Comparison of ENCODE assay signal across 12 cellular contexts in the genomic region with DNA sequence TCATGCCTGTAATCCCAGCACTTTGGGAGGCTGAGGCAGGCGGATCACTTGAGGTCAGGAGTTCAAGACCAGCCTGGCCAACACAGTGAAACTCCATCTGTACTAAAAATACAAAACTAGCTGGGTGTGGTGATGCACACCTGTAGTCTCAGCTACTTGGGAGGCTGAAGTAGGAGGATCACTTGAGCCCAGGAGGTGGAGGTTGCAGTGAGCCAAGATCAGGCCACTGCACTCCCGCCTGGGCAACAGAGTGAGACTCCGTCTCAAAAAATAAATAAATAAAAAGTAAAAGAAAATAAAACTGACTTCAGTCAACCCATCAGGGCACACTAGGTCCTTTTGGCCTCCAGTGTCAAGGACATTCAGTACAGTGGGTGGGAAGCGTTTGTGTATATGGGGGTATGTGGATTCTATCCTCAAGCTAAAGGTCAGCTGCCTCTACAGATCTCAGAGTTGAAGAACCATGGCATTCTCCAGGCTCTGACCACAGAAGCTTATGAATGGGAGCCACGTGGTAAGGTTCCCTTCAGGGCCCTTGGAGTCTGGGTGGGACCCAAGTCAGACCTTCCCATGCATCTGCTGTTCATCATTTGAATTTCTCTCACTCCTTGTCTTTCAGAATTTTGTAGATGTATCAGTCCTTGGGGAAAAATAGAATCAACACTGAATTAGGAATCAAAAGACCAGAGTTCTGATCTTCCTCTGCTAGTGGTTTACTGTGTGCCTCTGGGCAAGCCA. TPM values are rescaled to one million over a fixed set of nuclear protein-coding genes. Genes with fewer than 3 reads are reported as not detected.
DNase-seq lines count a peak whose midpoint lies in the region; ATAC-seq, FAIRE-seq and TF ChIP-seq lines count a peak whose summit lies in the region.
"Not testable (repeated sequence)": the region's sequence is repeated elsewhere in the genome, so short reads cannot be mapped to it uniquely, and the experiment has no call there.
"Had no signal": no experiment of that assay in that cellular context is flagged by ENCODE, and none has a peak within 500 bp of the region (broad histone marks: within the 10 kb centered on the region; RNA-seq: fewer than 3 reads in every experiment).

No MANE protein-coding gene starts in this region.

- H3K4me3 ChIP-seq in SK-N-MC; HepG2 (replicated peaks in 1 of 3; ENCODE audit: insufficient read depth in 1 of 3, low read depth in 2 of 3, low read length in 3 of 3): not testable (repeated sequence)

- H3K4me2 ChIP-seq in HepG2 (ENCODE audit: low read depth, low read length), result not testable (repeated sequence)

- H3K27ac ChIP-seq in SK-N-MC, result 0 out of 2 replicates have a peak overlapping the region, but pooled peaks have one; percentile 13
- not testable (repeated sequence) for H3K27ac ChIP-seq in HepG2 (ENCODE audit: extremely low read length, insufficient read depth, low read length)

- not testable (repeated sequence) for H3K9me3 Mint-ChIP-seq in stimulated activated effector memory CD8-positive, alpha-beta T cell treated with anti-CD3 and anti-CD28 coated beads, Interleukin-12 subunit alpha, Interleukin-12 subunit beta, amount 100 ng/mL, for 72 hours

- H3K9ac ChIP-seq in SK-N-MC (ENCODE audit: insufficient read length); HepG2 (ENCODE audit: insufficient read depth, low read depth, low read length): not testable (repeated sequence)

- H3K9me3 ChIP-seq in SK-N-MC (ENCODE audit: low read depth, low read length); HepG2 (ENCODE audit: low read length): not testable (repeated sequence)

- not testable (repeated sequence) for H4K20me1 ChIP-seq in HepG2 (ENCODE audit: insufficient read depth, low read length)

- H3K36me3 Mint-ChIP-seq in stimulated activated effector memory CD8-positive, alpha-beta T cell treated with anti-CD3 and anti-CD28 coated beads, Interleukin-12 subunit alpha, Interleukin-12 subunit beta, amount 100 ng/mL, for 72 hours, result peaks cover 48% of the 10 kb centered on the region

- not testable (repeated sequence) for FAIRE-seq in HepG2 (lab: Jason Lieb, UNC)

- not testable (repeated sequence) for ATAC-seq in HepG2; stimulated activated effector memory CD8-positive, alpha-beta T cell treated with anti-CD3 and anti-CD28 coated beads, Interleukin-12 subunit alpha, Interleukin-12 subunit beta, amount 100 ng/mL, for 72 hours

- peak; percentile 95 for DNase-seq in SK-MEL-5 (ENCODE audit: low read depth, low spot score)
- DNase-seq in SK-N-MC (ENCODE audit: low read depth, low spot score); HepG2 (ENCODE audit: low spot score); stimulated activated effector memory CD8-positive, alpha-beta T cell treated with anti-CD3 and anti-CD28 coated beads, Interleukin-12 subunit alpha, Interleukin-12 subunit beta, amount 100 ng/mL, for 72 hours (ENCODE audit: low spot score in 2 of 2): not testable (repeated sequence)
- DNase-seq in epidermal melanocyte (ENCODE audit: insufficient read length, low spot score), result peak; percentile 69
- peak; percentile 97 for DNase-seq in foreskin melanocyte
- DNase-seq in cardiac septum (ENCODE audit: low spot score), result peak; percentile 26
- peak; percentile 35 for DNase-seq in mesenteric fat pad (ENCODE audit: low spot score)

- TF ChIP-seq RAD21 in HepG2 (CRISPR knock-in tag; IDR thresholded peaks at IDR 0.05), result not testable (repeated sequence)

- POLR2A ChIA-PET in HepG2 (lab: Yijun Ruan, JAX), result interaction anchor here (1.5 to 5.5 kb wide), 2 partner anchors 9 to 197 kb away, joined by 5 to 86 read pairs; a partner anchor contains a TSS

- not testable (repeated sequence) for BruUV-seq in HepG2 (replicated peaks; lab: Mats Ljungman, UMichigan)

- H3K36me3 ChIP-seq in SK-N-MC (ENCODE audit: insufficient read depth, low read length), result peaks cover 19% of the 10 kb centered on the region
- not testable (repeated sequence) for H3K36me3 ChIP-seq in HepG2 (replicated peaks in 1 of 2; ENCODE audit: control insufficient read depth in 1 of 2, insufficient read depth in 2 of 2, low read length in 2 of 2)

- H3K79me2 ChIP-seq in HepG2 (ENCODE audit: insufficient read depth, low read length), result not testable (repeated sequence)

- H3K4me1 Mint-ChIP-seq in stimulated activated effector memory CD8-positive, alpha-beta T cell treated with anti-CD3 and anti-CD28 coated beads, Interleukin-12 subunit alpha, Interleukin-12 subunit beta, amount 100 ng/mL, for 72 hours, result peaks cover 11% of the 10 kb centered on the region

- TF ChIP-seq CTCF in HepG2 (CRISPR knock-in tag; IDR thresholded peaks at IDR 0.05), result not testable (repeated sequence)

- H2AFZ ChIP-seq in HepG2 (ENCODE audit: low read length), result not testable (repeated sequence)

- TF ChIP-seq POLR2A in HepG2 (IDR thresholded peaks at IDR 0.05; ENCODE audit: insufficient read depth in 1 of 2, low read depth in 2 of 2, low read length in 2 of 2), result not testable (repeated sequence)

- CTCF ChIA-PET in HepG2 (lab: Yijun Ruan, JAX; ENCODE audit: low intra/inter-chr PET ratio, low total read pairs), result not testable (repeated sequence)

- not testable (repeated sequence) for TF ChIP-seq EP300 in HepG2 (IDR thresholded peaks at IDR 0.05; ENCODE audit: low read depth in 2 of 2, low read length in 2 of 2); HepG2 (CRISPR knock-in tag; IDR thresholded peaks at IDR 0.05; ENCODE audit: borderline replicate concordance)

- 86% methylated on average over 5 of the region's 5 CpGs for WGBS in HepG2 (ENCODE audit: low lambda C conversion rate)

- H3K27ac Mint-ChIP-seq in stimulated activated effector memory CD8-positive, alpha-beta T cell treated with anti-CD3 and anti-CD28 coated beads, Interleukin-12 subunit alpha, Interleukin-12 subunit beta, amount 100 ng/mL, for 72 hours, result peak overlapping the region; percentile 29

- not testable (repeated sequence) for H3K27me3 ChIP-seq in HepG2 (ENCODE audit: control insufficient read depth in 1 of 2, insufficient read depth in 2 of 2, low read length in 2 of 2)

- intact Hi-C loops in cardiac septum (cut with DNase I); HepG2 (cut with micrococcal nuclease; ENCODE audit: unreplicated experiment): not testable (repeated sequence)

- not testable (repeated sequence) for H3K4me3 Mint-ChIP-seq in stimulated activated effector memory CD8-positive, alpha-beta T cell treated with anti-CD3 and anti-CD28 coated beads, Interleukin-12 subunit alpha, Interleukin-12 subunit beta, amount 100 ng/mL, for 72 hours

- peaks cover 47% of the 10 kb centered on the region for H3K4me1 ChIP-seq in HepG2 (ENCODE audit: insufficient read depth, low read length)

- in situ Hi-C loops in SK-MEL-5 (cut with HindIII; ENCODE audit: low pct_unique_long_range_greater_than_20kb, low sequenced_read_pairs); HepG2 (cut with HindIII; ENCODE audit: extremely low pct_ligation_motif_present, low pct_unique_long_range_greater_than_20kb): not testable (repeated sequence)

RNA-seq across cellular contexts. Expression of a gene that starts 8.3 kb away (rescaled TPM):
- 13.7 and 13.9 TPM in 2 replicates for total RNA-seq in SK-MEL-5 (2014; rRNA removed; shearing (Covaris generic))
- 12.1 and 15.6 TPM in 2 replicates for polyA plus RNA-seq in SK-MEL-5 (2015; cell fraction: cytosol; rRNA removed)
- polyA plus RNA-seq in SK-MEL-5 (2015; cell fraction: nucleus; rRNA removed), result 84.2 and 102 TPM in 2 replicates
- total RNA-seq in cardiac septum, result 9.8 TPM
- total RNA-seq in HepG2 (2016; rRNA removed; fragmentation: Illumina TruSeq; extraction: Trizol), result 10.3 and 13.3 TPM in 2 replicates
- 6.9 and 7.5 TPM in 2 replicates for total RNA-seq in HepG2 (2016; cell fraction: cytosol; rRNA removed; fragmentation: Illumina TruSeq; extraction: Trizol; ENCODE audit: low read depth)
- 10.3 and 15.0 TPM in 2 replicates for total RNA-seq in HepG2 (2016; cell fraction: insoluble cytoplasmic fraction; rRNA removed; fragmentation: Illumina TruSeq; extraction: Trizol)
- total RNA-seq in HepG2 (2016; cell fraction: membrane; rRNA removed; fragmentation: Illumina TruSeq; extraction: Trizol), result 8.8 and 9.5 TPM in 2 replicates
- 16.6 and 22.7 TPM in 2 replicates for total RNA-seq in HepG2 (2016; cell fraction: nucleus; rRNA removed; fragmentation: Illumina TruSeq; extraction: Trizol)
- 19.5 and 21.4 TPM in 2 replicates for polyA plus RNA-seq in HepG2 (2011; rRNA removed)
- polyA plus RNA-seq in HepG2 (2011; cell fraction: cytosol; rRNA removed), result 11.0 and 11.1 TPM in 2 replicates
- polyA plus RNA-seq in HepG2 (2011; cell fraction: nucleus; rRNA removed), result 56.3 and 61.9 TPM in 2 replicates
- 9.6 and 10.3 TPM in 2 replicates for polyA plus RNA-seq in HepG2 (2012)
- polyA plus RNA-seq in HepG2 (2016; cell fraction: cytosol; fragmentation: Illumina TruSeq; extraction: Trizol; ENCODE audit: low read depth), result 2.4 and 3.2 TPM in 2 replicates
- polyA plus RNA-seq in HepG2 (2016; cell fraction: insoluble cytoplasmic fraction; fragmentation: Illumina TruSeq; extraction: Trizol; ENCODE audit: low read depth), result 9.4 TPM in 2 replicates
- polyA plus RNA-seq in HepG2 (2016; cell fraction: membrane; fragmentation: Illumina TruSeq; extraction: Trizol; ENCODE audit: low read depth), result 6.4 and 6.6 TPM in 2 replicates
- 34.9 and 37.5 TPM in 2 replicates for polyA plus RNA-seq in HepG2 (2016; cell fraction: nucleus; fragmentation: Illumina TruSeq; extraction: Trizol; ENCODE audit: insufficient read depth, low read depth)
- polyA minus RNA-seq in HepG2 (2011; rRNA and poly(A)+ RNA removed; ENCODE audit: low replicate concordance), result 14.8 and 18.1 TPM in 2 replicates
- 3.2 and 4.1 TPM in 2 replicates for polyA minus RNA-seq in HepG2 (2011; cell fraction: cytosol; rRNA and poly(A)+ RNA removed)
- 19.1 and 24.5 TPM in 2 replicates for polyA minus RNA-seq in HepG2 (2011; cell fraction: nucleus; rRNA and poly(A)+ RNA removed)
- 47.7 TPM for total RNA-seq in mesenteric fat pad

RNA-seq across cellular contexts. Expression of a gene that starts 8.5 kb away (rescaled TPM):
- 130 and 138 TPM in 2 replicates for total RNA-seq in SK-MEL-5 (2014; rRNA removed; shearing (Covaris generic))
- polyA plus RNA-seq in SK-MEL-5 (2015; cell fraction: cytosol; rRNA removed), result 97.5 and 128 TPM in 2 replicates
- polyA plus RNA-seq in SK-MEL-5 (2015; cell fraction: nucleus; rRNA removed), result 113 and 154 TPM in 2 replicates
- total RNA-seq in cardiac septum, result 16.6 TPM
- 17.2 and 46.7 TPM in 2 replicates for total RNA-seq in HepG2 (2016; rRNA removed; fragmentation: Illumina TruSeq; extraction: Trizol)
- 10.9 and 12.3 TPM in 2 replicates for total RNA-seq in HepG2 (2016; cell fraction: cytosol; rRNA removed; fragmentation: Illumina TruSeq; extraction: Trizol; ENCODE audit: low read depth)
- total RNA-seq in HepG2 (2016; cell fraction: insoluble cytoplasmic fraction; rRNA removed; fragmentation: Illumina TruSeq; extraction: Trizol), result 18.1 and 44.6 TPM in 2 replicates
- total RNA-seq in HepG2 (2016; cell fraction: membrane; rRNA removed; fragmentation: Illumina TruSeq; extraction: Trizol), result 15.7 and 17.3 TPM in 2 replicates
- 50.8 and 58.5 TPM in 2 replicates for total RNA-seq in HepG2 (2016; cell fraction: nucleus; rRNA removed; fragmentation: Illumina TruSeq; extraction: Trizol)
- 61.0 and 88.0 TPM in 2 replicates for polyA plus RNA-seq in HepG2 (2011; rRNA removed)
- polyA plus RNA-seq in HepG2 (2011; cell fraction: cytosol; rRNA removed), result 45.6 and 61.3 TPM in 2 replicates
- 145 and 168 TPM in 2 replicates for polyA plus RNA-seq in HepG2 (2011; cell fraction: nucleus; rRNA removed)
- 76.9 and 78.5 TPM in 2 replicates for polyA plus RNA-seq in HepG2 (2012)
- polyA plus RNA-seq in HepG2 (2016; cell fraction: cytosol; fragmentation: Illumina TruSeq; extraction: Trizol; ENCODE audit: low read depth), result 4.6 and 4.8 TPM in 2 replicates
- 15.6 and 17.6 TPM in 2 replicates for polyA plus RNA-seq in HepG2 (2016; cell fraction: insoluble cytoplasmic fraction; fragmentation: Illumina TruSeq; extraction: Trizol; ENCODE audit: low read depth)
- 9.2 and 10.8 TPM in 2 replicates for polyA plus RNA-seq in HepG2 (2016; cell fraction: membrane; fragmentation: Illumina TruSeq; extraction: Trizol; ENCODE audit: low read depth)
- 96.7 and 99.7 TPM in 2 replicates for polyA plus RNA-seq in HepG2 (2016; cell fraction: nucleus; fragmentation: Illumina TruSeq; extraction: Trizol; ENCODE audit: insufficient read depth, low read depth)
- 163 and 207 TPM in 2 replicates for polyA minus RNA-seq in HepG2 (2011; rRNA and poly(A)+ RNA removed; ENCODE audit: low replicate concordance)
- 39.9 and 52.7 TPM in 2 replicates for polyA minus RNA-seq in HepG2 (2011; cell fraction: cytosol; rRNA and poly(A)+ RNA removed)
- 60.9 and 82.7 TPM in 2 replicates for polyA minus RNA-seq in HepG2 (2011; cell fraction: nucleus; rRNA and poly(A)+ RNA removed)
- total RNA-seq in mesenteric fat pad, result 554 TPM

RNA-seq across cellular contexts. Expression of a gene that starts 35.0 kb away (rescaled TPM):
- 70.0 and 75.5 TPM in 2 replicates for total RNA-seq in SK-MEL-5 (2014; rRNA removed; shearing (Covaris generic))
- 111 and 146 TPM in 2 replicates for polyA plus RNA-seq in SK-MEL-5 (2015; cell fraction: cytosol; rRNA removed)
- polyA plus RNA-seq in SK-MEL-5 (2015; cell fraction: nucleus; rRNA removed), result 65.1 and 85.3 TPM in 2 replicates
- total RNA-seq in cardiac septum (75.1 TPM), HepG2 (2016; rRNA removed; fragmentation: Illumina TruSeq; extraction: Trizol) (62.5 and 99.6 TPM in 2 replicates), mesenteric fat pad (128 TPM)
- 10.8 and 10.9 TPM in 2 replicates for total RNA-seq in HepG2 (2016; cell fraction: cytosol; rRNA removed; fragmentation: Illumina TruSeq; extraction: Trizol; ENCODE audit: low read depth)
- 56.7 and 97.1 TPM in 2 replicates for total RNA-seq in HepG2 (2016; cell fraction: insoluble cytoplasmic fraction; rRNA removed; fragmentation: Illumina TruSeq; extraction: Trizol)
- total RNA-seq in HepG2 (2016; cell fraction: membrane; rRNA removed; fragmentation: Illumina TruSeq; extraction: Trizol), result 20.9 and 22.6 TPM in 2 replicates
- total RNA-seq in HepG2 (2016; cell fraction: nucleus; rRNA removed; fragmentation: Illumina TruSeq; extraction: Trizol), result 124 and 151 TPM in 2 replicates
- 143 and 155 TPM in 2 replicates for polyA plus RNA-seq in HepG2 (2011; rRNA removed)
- polyA plus RNA-seq in HepG2 (2011; cell fraction: cytosol; rRNA removed), result 88.2 and 122 TPM in 2 replicates
- polyA plus RNA-seq in HepG2 (2011; cell fraction: nucleus; rRNA removed), result 116 and 157 TPM in 2 replicates
- 86.0 and 95.7 TPM in 2 replicates for polyA plus RNA-seq in HepG2 (2012)
- polyA plus RNA-seq in HepG2 (2016; cell fraction: cytosol; fragmentation: Illumina TruSeq; extraction: Trizol; ENCODE audit: low read depth), result 4.3 and 4.5 TPM in 2 replicates
- 51.8 and 59.4 TPM in 2 replicates for polyA plus RNA-seq in HepG2 (2016; cell fraction: insoluble cytoplasmic fraction; fragmentation: Illumina TruSeq; extraction: Trizol; ENCODE audit: low read depth)
- 10.0 and 10.7 TPM in 2 replicates for polyA plus RNA-seq in HepG2 (2016; cell fraction: membrane; fragmentation: Illumina TruSeq; extraction: Trizol; ENCODE audit: low read depth)
- 170 and 178 TPM in 2 replicates for polyA plus RNA-seq in HepG2 (2016; cell fraction: nucleus; fragmentation: Illumina TruSeq; extraction: Trizol; ENCODE audit: insufficient read depth, low read depth)
- 35.4 and 110 TPM in 2 replicates for polyA minus RNA-seq in HepG2 (2011; rRNA and poly(A)+ RNA removed; ENCODE audit: low replicate concordance)
- polyA minus RNA-seq in HepG2 (2011; cell fraction: cytosol; rRNA and poly(A)+ RNA removed), result 83.6 and 87.9 TPM in 2 replicates
- 120 and 144 TPM in 2 replicates for polyA minus RNA-seq in HepG2 (2011; cell fraction: nucleus; rRNA and poly(A)+ RNA removed)

RNA-seq across cellular contexts. Expression of a gene that starts 47.3 kb away (rescaled TPM):
- total RNA-seq in SK-MEL-5 (2014; rRNA removed; shearing (Covaris generic)), result 11.3 and 21.8 TPM in 2 replicates
- 10.9 and 14.2 TPM in 2 replicates for polyA plus RNA-seq in SK-MEL-5 (2015; cell fraction: cytosol; rRNA removed)
- 2.4 and 2.9 TPM in 2 replicates for polyA plus RNA-seq in SK-MEL-5 (2015; cell fraction: nucleus; rRNA removed)
- total RNA-seq in cardiac septum (7.4 TPM), HepG2 (2016; rRNA removed; fragmentation: Illumina TruSeq; extraction: Trizol) (18.2 and 26.5 TPM in 2 replicates), mesenteric fat pad (124 TPM)
- 3.5 and 5.7 TPM in 2 replicates for total RNA-seq in HepG2 (2016; cell fraction: cytosol; rRNA removed; fragmentation: Illumina TruSeq; extraction: Trizol; ENCODE audit: low read depth)
- 22.4 and 25.2 TPM in 2 replicates for total RNA-seq in HepG2 (2016; cell fraction: insoluble cytoplasmic fraction; rRNA removed; fragmentation: Illumina TruSeq; extraction: Trizol)
- total RNA-seq in HepG2 (2016; cell fraction: membrane; rRNA removed; fragmentation: Illumina TruSeq; extraction: Trizol), result 7.7 TPM in 2 replicates
- 6.2 and 8.8 TPM in 2 replicates for total RNA-seq in HepG2 (2016; cell fraction: nucleus; rRNA removed; fragmentation: Illumina TruSeq; extraction: Trizol)
- 10.6 and 12.7 TPM in 2 replicates for polyA plus RNA-seq in HepG2 (2011; rRNA removed)
- 7.9 and 13.0 TPM in 2 replicates for polyA plus RNA-seq in HepG2 (2011; cell fraction: cytosol; rRNA removed)
- polyA plus RNA-seq in HepG2 (2011; cell fraction: nucleus; rRNA removed), result 6.3 and 7.4 TPM in 2 replicates
- polyA plus RNA-seq in HepG2 (2012), result 6.7 and 7.8 TPM in 2 replicates
- 2.9 and 4.2 TPM in 2 replicates for polyA plus RNA-seq in HepG2 (2016; cell fraction: cytosol; fragmentation: Illumina TruSeq; extraction: Trizol; ENCODE audit: low read depth)
- 18.1 and 22.6 TPM in 2 replicates for polyA plus RNA-seq in HepG2 (2016; cell fraction: insoluble cytoplasmic fraction; fragmentation: Illumina TruSeq; extraction: Trizol; ENCODE audit: low read depth)
- 3.2 and 4.7 TPM in 2 replicates for polyA plus RNA-seq in HepG2 (2016; cell fraction: membrane; fragmentation: Illumina TruSeq; extraction: Trizol; ENCODE audit: low read depth)
- polyA plus RNA-seq in HepG2 (2016; cell fraction: nucleus; fragmentation: Illumina TruSeq; extraction: Trizol; ENCODE audit: insufficient read depth, low read depth), result 11.5 and 13.0 TPM in 2 replicates
- 9.5 and 243 TPM in 2 replicates for polyA minus RNA-seq in HepG2 (2011; rRNA and poly(A)+ RNA removed; ENCODE audit: low replicate concordance)
- polyA minus RNA-seq in HepG2 (2011; cell fraction: cytosol; rRNA and poly(A)+ RNA removed), result 5.7 and 10.2 TPM in 2 replicates
- 3.7 and 5.7 TPM in 2 replicates for polyA minus RNA-seq in HepG2 (2011; cell fraction: nucleus; rRNA and poly(A)+ RNA removed)

RNA-seq across cellular contexts. Expression of a gene that starts 55.7 kb away (rescaled TPM):
- total RNA-seq in SK-MEL-5 (2014; rRNA removed; shearing (Covaris generic)), result 0.40 and 0.66 TPM in 2 replicates
- not detected in 2 replicates for polyA plus RNA-seq in SK-MEL-5 (2015; cell fraction: cytosol; rRNA removed)
- 1.8 and 3.9 TPM in 2 replicates for polyA plus RNA-seq in SK-MEL-5 (2015; cell fraction: nucleus; rRNA removed)
- total RNA-seq in cardiac septum, result not detected
- total RNA-seq in HepG2 (2016; rRNA removed; fragmentation: Illumina TruSeq; extraction: Trizol), result 0.11 and 0.29 TPM in 2 replicates
- total RNA-seq in HepG2 (2016; cell fraction: cytosol; rRNA removed; fragmentation: Illumina TruSeq; extraction: Trizol; ENCODE audit: low read depth), result 1.1 and 1.3 TPM in 2 replicates
- total RNA-seq in HepG2 (2016; cell fraction: insoluble cytoplasmic fraction; rRNA removed; fragmentation: Illumina TruSeq; extraction: Trizol), result 0.41 TPM in 1 of 2 replicates, not detected in the other
- 1.6 and 1.9 TPM in 2 replicates for total RNA-seq in HepG2 (2016; cell fraction: membrane; rRNA removed; fragmentation: Illumina TruSeq; extraction: Trizol)
- total RNA-seq in HepG2 (2016; cell fraction: nucleus; rRNA removed; fragmentation: Illumina TruSeq; extraction: Trizol), result 0.93 and 1.0 TPM in 2 replicates
- 0.18 and 0.26 TPM in 2 replicates for polyA plus RNA-seq in HepG2 (2011; rRNA removed)
- 0.08 and 0.21 TPM in 2 replicates for polyA plus RNA-seq in HepG2 (2011; cell fraction: cytosol; rRNA removed)
- polyA plus RNA-seq in HepG2 (2011; cell fraction: nucleus; rRNA removed), result 0.19 and 0.51 TPM in 2 replicates
- polyA plus RNA-seq in HepG2 (2012), result not detected in 2 replicates
- polyA plus RNA-seq in HepG2 (2016; cell fraction: cytosol; fragmentation: Illumina TruSeq; extraction: Trizol; ENCODE audit: low read depth), result not detected in 2 replicates
- polyA plus RNA-seq in HepG2 (2016; cell fraction: insoluble cytoplasmic fraction; fragmentation: Illumina TruSeq; extraction: Trizol; ENCODE audit: low read depth), result not detected in 2 replicates
- 0.26 and 0.30 TPM in 2 replicates for polyA plus RNA-seq in HepG2 (2016; cell fraction: membrane; fragmentation: Illumina TruSeq; extraction: Trizol; ENCODE audit: low read depth)
- 1.2 TPM in 1 of 2 replicates, not detected in the other for polyA plus RNA-seq in HepG2 (2016; cell fraction: nucleus; fragmentation: Illumina TruSeq; extraction: Trizol; ENCODE audit: insufficient read depth, low read depth)
- polyA minus RNA-seq in HepG2 (2011; rRNA and poly(A)+ RNA removed; ENCODE audit: low replicate concordance), result 0.74 and 1.7 TPM in 2 replicates
- polyA minus RNA-seq in HepG2 (2011; cell fraction: cytosol; rRNA and poly(A)+ RNA removed), result 0.69 and 1.3 TPM in 2 replicates
- polyA minus RNA-seq in HepG2 (2011; cell fraction: nucleus; rRNA and poly(A)+ RNA removed), result 0.77 and 1.6 TPM in 2 replicates
- total RNA-seq in mesenteric fat pad, result not detected
- polyA plus RNA-seq: CD14-positive monocyte; CD4-positive, alpha-beta memory T cell; CD4-positive, CD25-positive, alpha-beta regulatory T cell; CD8-positive, alpha-beta memory T cell had no signal
